Comparison of ENCODE assay signal across 13 cellular contexts in genomic region chr5:173530547-173530946, GRCh38.
DNase-seq lines count a peak whose midpoint lies in the region; TF ChIP-seq lines count a peak whose summit lies in the region.
"Had no signal": no experiment of that assay in that cellular context is flagged by ENCODE, and none has a peak within 500 bp of the region (broad histone marks: within the 10 kb centered on the region; RNA-seq: fewer than 3 reads in every experiment).

No MANE protein-coding gene starts in this region.

- no peak overlapping the region for H3K27ac ChIP-seq in mesendoderm (ENCODE audit: low read depth, low read length)

- H3K23ac ChIP-seq in mesendoderm (ENCODE audit: low read length): no peak overlapping the region

- H3K18ac ChIP-seq in mesendoderm (ENCODE audit: low read length): no peak overlapping the region

- DNase-seq in NCI-H345 (lab: John Stamatoyannopoulos, UW) (peak; percentile 18), NCI-H345 treated with DMSO at 0.1 percent for 48 hours (lab: John Stamatoyannopoulos, UW; ENCODE audit: unreplicated experiment) (no peak), HuH-7 (ENCODE audit: low spot score) (peak; percentile 24), astrocyte of the cerebellum (ENCODE audit: low read depth) (no peak), mesendoderm (peak; percentile 89), foreskin melanocyte (no peak), H4 (ENCODE audit: low spot score) (no peak)
- no peak for DNase-seq in activated CD8-positive, alpha-beta memory T cell treated with anti-CD3 and anti-CD28 coated beads, Interleukin-2, amount 50 U/mL, for 48 hours
- DNase-seq: activated CD4-positive, alpha-beta T cell treated with anti-CD3 and anti-CD28 coated beads, Interleukin-2, amount 10 ng/mL, durations not matched to agents 7 days and 5 days; EL; hippocampal formation; NCI-H1092 treated with DMSO at 0.1 percent for 48 hours; posterior cingulate gyrus had no signal

- no peaks in the 10 kb centered on the region for H3K4me1 ChIP-seq in mesendoderm (ENCODE audit: control insufficient read depth, low read depth, low read length)

- H3K9ac ChIP-seq in mesendoderm (ENCODE audit: low read length): no peak overlapping the region

- no peak overlapping the region for H2BK15ac ChIP-seq in mesendoderm (replicated peaks; ENCODE audit: low read depth)

- H4K5ac ChIP-seq in mesendoderm (ENCODE audit: low read length): no peak overlapping the region

- H4K8ac ChIP-seq in mesendoderm (ENCODE audit: low read depth, low read length): no peak overlapping the region

- TF ChIP-seq CTCF in astrocyte of the cerebellum (IDR thresholded peaks at IDR 0.05; ENCODE audit: low read depth, low read length, missing control alignments): peak; percentile 16

- in situ Hi-C loops in astrocyte of the cerebellum (cut with HindIII; ENCODE audit: low sequenced_read_pairs): no loop called here

- H3K4me3 ChIP-seq in astrocyte of the cerebellum (ENCODE audit: low read depth, low read length) (no peak overlapping the region), mesendoderm (ENCODE audit: low read length) (no peak overlapping the region)

- no peak overlapping the region for H2BK5ac ChIP-seq in mesendoderm (ENCODE audit: low read length)

- H3K56ac ChIP-seq in mesendoderm (ENCODE audit: low read length): no peak overlapping the region

- no CpG with 5 or more reads among the region's 4 CpGs for WGBS in mesendoderm (ENCODE audit: extremely low coverage, insufficient coverage, low lambda C conversion rate)

- H2AK5ac ChIP-seq in mesendoderm (ENCODE audit: low read length): no peak overlapping the region

- H3K4ac ChIP-seq in mesendoderm (ENCODE audit: low read depth, low read length): no peak overlapping the region

- H3K27me3 ChIP-seq in mesendoderm (ENCODE audit: insufficient read depth, low read length, poor library complexity): no peaks in the 10 kb centered on the region

- no peaks in the 10 kb centered on the region for H3K36me3 ChIP-seq in mesendoderm (ENCODE audit: control insufficient read depth, insufficient read depth, low read length)

- no peak overlapping the region for H2BK120ac ChIP-seq in mesendoderm (ENCODE audit: low read depth, low read length)

- H3K79me2 ChIP-seq in mesendoderm (ENCODE audit: control insufficient read depth, insufficient read depth, low read length): no peaks in the 10 kb centered on the region

- no peak overlapping the region for H3K4me2 ChIP-seq in mesendoderm (ENCODE audit: low read length)

- H3K79me1 ChIP-seq in mesendoderm (ENCODE audit: low read length): no peaks in the 10 kb centered on the region

Comparison
In these comparisons a context has a peak if more than half of its experiments do, and no peak if none do; other contexts are left out.
1. DNase-seq: peak in NCI-H345 (single experiment), HuH-7 (single experiment) and mesendoderm (single experiment); none in NCI-H345 treated with DMSO at 0.1 percent for 48 hours (single experiment), astrocyte of the cerebellum (single experiment), foreskin melanocyte (single experiment), activated CD8-positive, alpha-beta memory T cell treated with anti-CD3 and anti-CD28 coated beads, Interleukin-2, amount 50 U/mL, for 48 hours (single experiment) and H4 (single experiment).